Comparison of ENCODE assay signal across 12 cellular contexts in the genomic region with DNA sequence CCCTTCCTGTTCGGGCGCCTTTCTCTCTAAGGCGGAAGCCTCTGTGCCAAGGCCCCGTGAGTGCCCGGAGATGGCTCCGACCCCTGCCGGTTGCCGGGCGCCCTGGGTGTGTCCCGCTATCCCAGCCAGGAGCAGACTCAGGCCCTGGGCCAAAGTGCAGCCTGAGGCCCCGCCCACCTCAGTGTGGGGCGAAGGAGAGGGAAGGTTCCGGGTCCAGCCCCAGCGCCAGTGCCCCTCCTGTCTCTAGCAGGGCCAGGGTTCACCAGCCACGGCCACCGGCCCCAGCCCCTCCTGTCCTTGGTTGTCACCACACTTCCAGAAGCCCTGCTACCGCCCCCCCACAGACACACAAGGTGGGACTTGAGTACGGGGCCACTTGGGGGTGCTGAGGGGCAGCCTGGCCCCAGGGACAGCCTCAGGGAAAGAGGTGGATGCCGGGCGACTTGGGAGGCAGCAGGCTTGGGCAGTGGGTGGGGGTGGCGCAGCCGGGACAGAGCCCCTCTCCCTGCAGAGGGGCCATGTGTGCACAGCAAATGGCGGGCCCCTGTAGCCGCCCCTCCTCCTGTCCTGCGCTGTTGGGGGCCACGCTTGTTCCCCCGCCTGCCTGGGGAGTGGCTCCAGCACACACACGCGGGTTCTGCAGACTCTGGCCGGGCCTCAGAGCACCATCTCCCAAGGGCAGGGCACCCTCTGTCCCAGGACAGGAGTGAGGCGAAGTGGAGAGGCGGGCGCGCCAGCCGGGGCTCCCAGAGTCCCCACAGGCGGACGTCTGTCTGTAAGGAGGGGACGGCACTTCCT. TPM values are rescaled to one million over a fixed set of nuclear protein-coding genes. Genes with fewer than 3 reads are reported as not detected.
A peak's percentile ranks its signal among the peaks of the same experiment; 100 is the strongest.
DNase-seq lines count a peak whose midpoint lies in the region; ATAC-seq, FAIRE-seq and TF ChIP-seq lines count a peak whose summit lies in the region.
"Had no signal": no experiment of that assay in that cellular context is flagged by ENCODE, and none has a peak within 500 bp of the region (broad histone marks: within the 10 kb centered on the region; RNA-seq: fewer than 3 reads in every experiment).

No MANE protein-coding gene starts in this region.

- CTCF ChIA-PET in HepG2 (lab: Yijun Ruan, JAX; ENCODE audit: low intra/inter-chr PET ratio, low total read pairs) = interaction anchor here (2.0 kb wide), 1 partner anchor 16 kb away, joined by 8 read pairs; no protein-coding TSS in a partner anchor

- POLR2A ChIA-PET in HepG2 (lab: Yijun Ruan, JAX) = interaction anchor here (2.2 kb wide), 1 partner anchor 8 kb away, joined by 14 read pairs; no protein-coding TSS in a partner anchor

- H3K79me2 ChIP-seq in HepG2 (ENCODE audit: insufficient read depth, low read length) = no peaks in the 10 kb centered on the region

- TF ChIP-seq POLR2A in HepG2 (IDR thresholded peaks at IDR 0.05; ENCODE audit: insufficient read depth in 1 of 2, low read depth in 2 of 2, low read length in 2 of 2) = peak; percentile 73 to 83

- H3K27ac ChIP-seq in duodenal mucosa (ENCODE audit: low read depth, low read length) (peak overlapping the region; percentile 56), HepG2 (ENCODE audit: extremely low read length, insufficient read depth, low read length) (peak overlapping the region; percentile 86), tibial artery (peak overlapping the region; percentile 86)
- H3K27ac ChIP-seq: epithelial cell of prostate had no signal

- H3K4me2 ChIP-seq in HepG2 (ENCODE audit: low read depth, low read length) = peak overlapping the region; percentile 94

- ATAC-seq in HepG2 = peak; percentile 86
- ATAC-seq in GM18511 (IDR thresholded peaks at IDR 0.05; ENCODE audit: unreplicated experiment) = no peak
- no peak for ATAC-seq in HG03571 (IDR thresholded peaks at IDR 0.05; ENCODE audit: unreplicated experiment)
- no peak for ATAC-seq in HG02798 (IDR thresholded peaks at IDR 0.05; ENCODE audit: poor library complexity, unreplicated experiment)
- ATAC-seq: activated T-cell treated with anti-CD3 and anti-CD28 coated beads, Interleukin-2, amount 50 U/mL, for 4 hours had no signal

- TF ChIP-seq EP300 in HepG2 (IDR thresholded peaks at IDR 0.05; ENCODE audit: low read depth in 2 of 2, low read length in 2 of 2) (peak in 1 of 2 experiments; percentile 18; a peak in 1 of 4 replicates), HepG2 (CRISPR knock-in tag; IDR thresholded peaks at IDR 0.05; ENCODE audit: borderline replicate concordance) (no peak)

- BruUV-seq in HepG2 (replicated peaks; lab: Mats Ljungman, UMichigan) = no TSS peak

- H4K20me1 ChIP-seq in HepG2 (ENCODE audit: insufficient read depth, low read length) = no peaks in the 10 kb centered on the region

- H3K4me3 ChIP-seq in duodenal mucosa (ENCODE audit: low read depth in 1 of 2, low read length in 2 of 2) (peak overlapping the region; percentile 65 to 68), HepG2 (replicated peaks in 1 of 3; ENCODE audit: insufficient read depth in 1 of 3, low read depth in 2 of 3, low read length in 3 of 3) (peak overlapping the region; percentile 63 to 87 (median 78)), tibial artery (peak overlapping the region; percentile 48 to 51), foreskin fibroblast (ENCODE audit: low read depth in 1 of 2, low read length in 2 of 2) (no peak overlapping the region)

- H3K9me3 ChIP-seq in duodenal mucosa (ENCODE audit: control insufficient read depth in 1 of 2, low read length in 2 of 2) (peaks cover 12 to 15% of the 10 kb centered on the region in 2 donors), HepG2 (ENCODE audit: low read length) (peaks cover 2% of the 10 kb centered on the region), tibial artery (peaks cover 4 to 8% (median 5%) of the 10 kb centered on the region in 3 donors)

- no peak overlapping the region for H2AFZ ChIP-seq in HepG2 (ENCODE audit: low read length)

- H3K4me1 ChIP-seq in duodenal mucosa (ENCODE audit: control insufficient read depth in 1 of 2, insufficient read depth in 2 of 2, low read length in 2 of 2) (peaks cover 15 to 17% of the 10 kb centered on the region in 2 donors), HepG2 (ENCODE audit: insufficient read depth, low read length) (peaks cover 47% of the 10 kb centered on the region), tibial artery (peaks cover 0 to 55% (median 37%) of the 10 kb centered on the region in 4 donors)

- TF ChIP-seq CTCF in HepG2 (CRISPR knock-in tag; IDR thresholded peaks at IDR 0.05) (peak; percentile 64), tibial artery (IDR thresholded peaks at IDR 0.05) (peak; percentile 37 to 40), foreskin fibroblast (IDR thresholded peaks at IDR 0.05; ENCODE audit: low read depth, low read length) (no peak)

- WGBS in HepG2 (ENCODE audit: low lambda C conversion rate) = 0% methylated on average over 3 of the region's 38 CpGs

- FAIRE-seq in HepG2 (lab: Jason Lieb, UNC) = peak; percentile 76

- H3K27me3 ChIP-seq in duodenal mucosa (ENCODE audit: control insufficient read depth in 1 of 2, insufficient read depth in 2 of 2, low read length in 2 of 2) = peaks cover 9 to 12% of the 10 kb centered on the region in 2 donors
- peaks cover 0 to 18% of the 10 kb centered on the region in 2 experiments; a peak in 3 of 5 replicates for H3K27me3 ChIP-seq in HepG2 (ENCODE audit: control insufficient read depth in 1 of 2, insufficient read depth in 2 of 2, low read length in 2 of 2)
- H3K27me3 ChIP-seq in tibial artery = no peaks in the 10 kb centered on the region

- H3K36me3 ChIP-seq in duodenal mucosa (ENCODE audit: control insufficient read depth in 1 of 2, insufficient read depth in 2 of 2, low read length in 2 of 2) (no peaks in the 10 kb centered on the region), HepG2 (replicated peaks in 1 of 2; ENCODE audit: control insufficient read depth in 1 of 2, insufficient read depth in 2 of 2, low read length in 2 of 2) (no peaks in the 10 kb centered on the region), tibial artery (no peaks in the 10 kb centered on the region)

- in situ Hi-C loops in HepG2 (cut with HindIII; ENCODE audit: extremely low pct_ligation_motif_present, low pct_unique_long_range_greater_than_20kb) = no loop called here

- peak overlapping the region; percentile 63 to 71 for H3K9ac ChIP-seq in duodenal mucosa (ENCODE audit: low read depth in 1 of 2, low read length in 2 of 2)
- H3K9ac ChIP-seq in HepG2 (ENCODE audit: insufficient read depth, low read depth, low read length) = peak overlapping the region; percentile 76

- TF ChIP-seq RAD21 in HepG2 (CRISPR knock-in tag; IDR thresholded peaks at IDR 0.05) = peak; percentile 79

- intact Hi-C loops in HepG2 (cut with micrococcal nuclease; ENCODE audit: unreplicated experiment) = no loop called here
- intact Hi-C loops in tibial artery (cut with DNase I; ENCODE audit: low total_unique reads) = no loop called here

- DNase-seq in LoVo (ENCODE audit: low spot score) = peak; percentile 92
- DNase-seq in HepG2 (ENCODE audit: low spot score) = peak; percentile 90
- DNase-seq in tibial artery = peak; percentile 52 to 92
- no peak for DNase-seq in foreskin fibroblast
- DNase-seq: activated T-cell treated with anti-CD3 and anti-CD28 coated beads, Interleukin-2, amount 50 U/mL, for 4 hours; NCI-H510A treated with DMSO at 0.1 percent for 48 hours; stimulated activated naive CD4-positive, alpha-beta T cell had no signal

RNA-seq across cellular contexts. Expression of a gene that starts 6.0 kb away (rescaled TPM):
- 0.09 TPM in 1 of 2 replicates, not detected in the other for total RNA-seq in HepG2 (2016; rRNA removed; fragmentation: Illumina TruSeq; extraction: Trizol)
- 0.20 TPM in 1 of 2 replicates, not detected in the other for total RNA-seq in HepG2 (2016; cell fraction: cytosol; rRNA removed; fragmentation: Illumina TruSeq; extraction: Trizol; ENCODE audit: low read depth)
- total RNA-seq in HepG2 (2016; cell fraction: insoluble cytoplasmic fraction; rRNA removed; fragmentation: Illumina TruSeq; extraction: Trizol) = not detected in 2 replicates
- total RNA-seq in HepG2 (2016; cell fraction: membrane; rRNA removed; fragmentation: Illumina TruSeq; extraction: Trizol) = not detected in 2 replicates
- total RNA-seq in HepG2 (2016; cell fraction: nucleus; rRNA removed; fragmentation: Illumina TruSeq; extraction: Trizol) = 0.22 TPM in 1 of 2 replicates, not detected in the other
- not detected in 2 replicates for polyA plus RNA-seq in HepG2 (2011; rRNA removed)
- not detected in 2 replicates for polyA plus RNA-seq in HepG2 (2011; cell fraction: cytosol; rRNA removed)
- 0.13 TPM in 1 of 2 replicates, not detected in the other for polyA plus RNA-seq in HepG2 (2011; cell fraction: nucleus; rRNA removed)
- polyA plus RNA-seq in HepG2 (2012) = not detected in 2 replicates
- not detected in 2 replicates for polyA plus RNA-seq in HepG2 (2016; cell fraction: cytosol; fragmentation: Illumina TruSeq; extraction: Trizol; ENCODE audit: low read depth)
- not detected in 2 replicates for polyA plus RNA-seq in HepG2 (2016; cell fraction: insoluble cytoplasmic fraction; fragmentation: Illumina TruSeq; extraction: Trizol; ENCODE audit: low read depth)
- polyA plus RNA-seq in HepG2 (2016; cell fraction: membrane; fragmentation: Illumina TruSeq; extraction: Trizol; ENCODE audit: low read depth) = not detected in 2 replicates
- not detected in 2 replicates for polyA plus RNA-seq in HepG2 (2016; cell fraction: nucleus; fragmentation: Illumina TruSeq; extraction: Trizol; ENCODE audit: insufficient read depth, low read depth)
- polyA minus RNA-seq in HepG2 (2011; rRNA and poly(A)+ RNA removed; ENCODE audit: low replicate concordance) = not detected in 2 replicates
- polyA minus RNA-seq in HepG2 (2011; cell fraction: cytosol; rRNA and poly(A)+ RNA removed) = not detected in 2 replicates
- not detected in 2 replicates for polyA minus RNA-seq in HepG2 (2011; cell fraction: nucleus; rRNA and poly(A)+ RNA removed)
- total RNA-seq: activated T-cell treated with anti-CD3 and anti-CD28 coated beads, Interleukin-2, amount 50 U/mL, for 4 hours had no signal

RNA-seq across cellular contexts. Expression of a gene that starts 17.5 kb away (rescaled TPM):
- total RNA-seq in HepG2 (2016; rRNA removed; fragmentation: Illumina TruSeq; extraction: Trizol) = 0.14 and 0.49 TPM in 2 replicates
- 0.18 TPM in 1 of 2 replicates, not detected in the other for total RNA-seq in HepG2 (2016; cell fraction: cytosol; rRNA removed; fragmentation: Illumina TruSeq; extraction: Trizol; ENCODE audit: low read depth)
- 0.22 TPM in 1 of 2 replicates, not detected in the other for total RNA-seq in HepG2 (2016; cell fraction: insoluble cytoplasmic fraction; rRNA removed; fragmentation: Illumina TruSeq; extraction: Trizol)
- 0.14 and 0.15 TPM in 2 replicates for total RNA-seq in HepG2 (2016; cell fraction: membrane; rRNA removed; fragmentation: Illumina TruSeq; extraction: Trizol)
- total RNA-seq in HepG2 (2016; cell fraction: nucleus; rRNA removed; fragmentation: Illumina TruSeq; extraction: Trizol) = not detected in 2 replicates
- 0.20 and 0.26 TPM in 2 replicates for polyA plus RNA-seq in HepG2 (2011; rRNA removed)
- polyA plus RNA-seq in HepG2 (2011; cell fraction: cytosol; rRNA removed) = 0.55 and 0.79 TPM in 2 replicates
- polyA plus RNA-seq in HepG2 (2011; cell fraction: nucleus; rRNA removed) = 0.55 and 0.62 TPM in 2 replicates
- polyA plus RNA-seq in HepG2 (2012) = 1.3 and 2.0 TPM in 2 replicates
- not detected in 2 replicates for polyA plus RNA-seq in HepG2 (2016; cell fraction: cytosol; fragmentation: Illumina TruSeq; extraction: Trizol; ENCODE audit: low read depth)
- not detected in 2 replicates for polyA plus RNA-seq in HepG2 (2016; cell fraction: insoluble cytoplasmic fraction; fragmentation: Illumina TruSeq; extraction: Trizol; ENCODE audit: low read depth)
- polyA plus RNA-seq in HepG2 (2016; cell fraction: membrane; fragmentation: Illumina TruSeq; extraction: Trizol; ENCODE audit: low read depth) = 0.18 TPM in 1 of 2 replicates, not detected in the other
- polyA plus RNA-seq in HepG2 (2016; cell fraction: nucleus; fragmentation: Illumina TruSeq; extraction: Trizol; ENCODE audit: insufficient read depth, low read depth) = 0.36 TPM in 1 of 2 replicates, not detected in the other
- polyA minus RNA-seq in HepG2 (2011; rRNA and poly(A)+ RNA removed; ENCODE audit: low replicate concordance) = 0.26 and 1.1 TPM in 2 replicates
- 0.44 and 0.59 TPM in 2 replicates for polyA minus RNA-seq in HepG2 (2011; cell fraction: cytosol; rRNA and poly(A)+ RNA removed)
- 0.26 TPM in 1 of 2 replicates, not detected in the other for polyA minus RNA-seq in HepG2 (2011; cell fraction: nucleus; rRNA and poly(A)+ RNA removed)
- total RNA-seq: activated T-cell treated with anti-CD3 and anti-CD28 coated beads, Interleukin-2, amount 50 U/mL, for 4 hours had no signal

Comparison
In these comparisons a context has a peak if more than half of its experiments do, and no peak if none do; other contexts are left out.
1. DNase-seq: peak in LoVo (single experiment), HepG2 (single experiment) and tibial artery (2 of 2); none in foreskin fibroblast (0 of 2).
2. H3K4me3 ChIP-seq: peak in duodenal mucosa (2 of 2), HepG2 (3 of 3) and tibial artery (2 of 2); none in foreskin fibroblast (0 of 2).
3. Peak in every context shown above with its lines, with median percentiles within 50 percentile points of each other: H3K27ac ChIP-seq.